In the genomic region with DNA sequence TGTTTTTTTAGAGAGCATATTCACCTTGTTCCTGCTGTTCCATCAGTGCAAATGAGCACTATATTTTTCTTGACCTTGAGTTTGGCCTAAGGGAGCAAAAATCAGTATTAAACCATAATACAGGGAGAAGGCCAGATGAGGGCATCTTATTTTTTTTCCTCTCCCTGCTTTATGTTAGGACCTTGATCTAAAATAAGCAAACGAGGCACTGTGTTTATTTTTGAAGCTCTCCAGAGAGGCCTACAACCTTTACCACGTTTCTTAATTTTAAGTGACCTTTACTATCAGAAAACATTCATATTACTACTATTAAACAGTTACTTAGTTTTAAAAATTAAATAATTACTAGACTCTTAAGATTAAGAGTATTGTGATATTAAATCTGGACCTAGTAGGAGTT, we compare ENCODE assay signal across 26 cellular contexts.
A peak's percentile ranks its signal among the peaks of the same experiment; 100 is the strongest.
DNase-seq lines count a peak whose midpoint lies in the region; ATAC-seq and TF ChIP-seq lines count a peak whose summit lies in the region.
"Had no signal": no experiment of that assay in that cellular context is flagged by ENCODE, and none has a peak within 500 bp of the region (broad histone marks: within the 10 kb centered on the region; RNA-seq: fewer than 3 reads in every experiment).

No MANE protein-coding gene starts in this region.

- no peak for TF ChIP-seq CTCF in heart left ventricle (IDR thresholded peaks at IDR 0.05)
- no peak for TF ChIP-seq CTCF in brain microvascular endothelial cell (IDR thresholded peaks at IDR 0.05; ENCODE audit: low read depth, low read length, missing control alignments)
- no peak for TF ChIP-seq CTCF in left lung (IDR thresholded peaks at IDR 0.05)
- TF ChIP-seq CTCF in thyroid gland (IDR thresholded peaks at IDR 0.05), result no peak

- H3K27me3 Mint-ChIP-seq in CD4-positive, alpha-beta memory T cell, result peaks cover 0 to 2% of the 10 kb centered on the region in 2 donors
- H3K27me3 Mint-ChIP-seq: stimulated activated naive CD8-positive, alpha-beta T cell treated with anti-CD3 and anti-CD28 coated beads, Interleukin-15, Interleukin-2, amounts not matched to agents 100 ng/mL and 50 ng/mL, for 24 hours had no signal

- H3K36me3 ChIP-seq in heart left ventricle, result peaks cover 0 to 17% (median 8%) of the 10 kb centered on the region in 9 donors
- H3K36me3 ChIP-seq in brain microvascular endothelial cell (replicated peaks), result peaks cover 2% of the 10 kb centered on the region
- no peaks in the 10 kb centered on the region for H3K36me3 ChIP-seq in left lung
- H3K36me3 ChIP-seq in thyroid gland, result no peaks in the 10 kb centered on the region
- H3K36me3 ChIP-seq in CD4-positive, alpha-beta memory T cell (ENCODE audit: insufficient read depth, low read length), result no peaks in the 10 kb centered on the region
- H3K36me3 ChIP-seq: HAP-1, SJCRH30 had no signal

- POLR2A ChIA-PET in CD4-positive, alpha-beta memory T cell (lab: Charles Lee; ENCODE audit: partially characterized antibody), result no interaction called here

- WGBS in heart left ventricle, 4 donors, result 40 to 45% (median 42%) methylated on average over 2 of the region's 2 CpGs
- 25% methylated on average over 2 of the region's 2 CpGs for WGBS in thyroid gland, 2 donors

- H3K9me3 ChIP-seq in heart left ventricle, result no peaks in the 10 kb centered on the region
- no peaks in the 10 kb centered on the region for H3K9me3 ChIP-seq in left lung
- H3K9me3 ChIP-seq in thyroid gland, result no peaks in the 10 kb centered on the region
- no peaks in the 10 kb centered on the region for H3K9me3 ChIP-seq in CD4-positive, alpha-beta memory T cell (ENCODE audit: control insufficient read depth in 1 of 2, low read length in 2 of 2)
- H3K9me3 ChIP-seq: HAP-1, psoas muscle, SJCRH30, tibial nerve had no signal

- peaks cover 0 to 56% (median 32%) of the 10 kb centered on the region in 12 donors for H3K4me1 ChIP-seq in heart left ventricle
- H3K4me1 ChIP-seq in left lung, result peaks cover 5 to 14% of the 10 kb centered on the region in 2 donors
- H3K4me1 ChIP-seq in thyroid gland, result peaks cover 61 to 73% of the 10 kb centered on the region in 2 donors
- H3K4me1 ChIP-seq in CD4-positive, alpha-beta memory T cell (ENCODE audit: insufficient read depth, low read length), result no peaks in the 10 kb centered on the region
- H3K4me1 ChIP-seq: psoas muscle had no signal

- no peaks in the 10 kb centered on the region for H3K27me3 ChIP-seq in heart left ventricle
- H3K27me3 ChIP-seq in brain microvascular endothelial cell (replicated peaks), result no peaks in the 10 kb centered on the region
- H3K27me3 ChIP-seq in left lung, result no peaks in the 10 kb centered on the region
- H3K27me3 ChIP-seq in thyroid gland, result no peaks in the 10 kb centered on the region
- H3K27me3 ChIP-seq in CD4-positive, alpha-beta memory T cell (ENCODE audit: insufficient read depth, low read length), result no peaks in the 10 kb centered on the region
- H3K27me3 ChIP-seq: SJCRH30, tibial nerve had no signal

- no peak overlapping the region for H3K4me3 ChIP-seq in heart left ventricle
- H3K4me3 ChIP-seq in brain microvascular endothelial cell (ENCODE audit: low read depth, low read length), result no peak overlapping the region
- H3K4me3 ChIP-seq in left lung, result no peak overlapping the region
- H3K4me3 ChIP-seq in thyroid gland (replicated peaks in 1 of 3), result no peak overlapping the region
- H3K4me3 ChIP-seq in CD4-positive, alpha-beta memory T cell (ENCODE audit: low read length in 2 of 2), result no peak overlapping the region
- H3K4me3 ChIP-seq: HAP-1, lung, psoas muscle, SJCRH30, skin epidermis, tibial nerve had no signal

- H3K36me3 Mint-ChIP-seq in CD4-positive, alpha-beta memory T cell, result no peaks in the 10 kb centered on the region

- DNase-seq in heart left ventricle (no peak), cardiac septum (ENCODE audit: low spot score) (no peak), brain microvascular endothelial cell (no peak), left lung (no peak), thyroid gland (no peak), SHP77 (lab: John Stamatoyannopoulos, UW) (no peak), NCI-H2107 treated with DMSO at 0.1 percent for 48 hours (lab: John Stamatoyannopoulos, UW; ENCODE audit: unreplicated experiment) (no peak)
- DNase-seq in CD4-positive, alpha-beta memory T cell, result no peak
- DNase-seq: activated CD4-positive, alpha-beta T cell treated with anti-CD3 and anti-CD28 coated beads, Interleukin-2, amount 50 U/mL, for 4 hours; activated naive CD4-positive, alpha-beta T cell treated with anti-CD3 and anti-CD28 coated beads, Interleukin-2, amount 50 U/mL, for 16 hours; anterior cingulate cortex; central memory CD4-positive, alpha-beta T cell; DMS153; glutamatergic neuron; NCI-H1105; NCI-H187 treated with DMSO at 0.1 percent for 48 hours; NCI-H524 treated with DMSO at 0.1 percent for 48 hours; psoas muscle; SJCRH30; T-helper 1 cell had no signal

- ATAC-seq in heart left ventricle (peak in 1 of 4 donors; percentile 43), left lung (peak; percentile 30)
- ATAC-seq: psoas muscle had no signal

- intact Hi-C loops in heart left ventricle (cut with DNase I), result no loop called here
- intact Hi-C loops in cardiac septum (cut with DNase I), result no loop called here
- intact Hi-C loops in left lung (cut with DNase I), result no loop called here
- intact Hi-C loops in thyroid gland (cut with DNase I), result no loop called here
- intact Hi-C loops in CD4-positive, alpha-beta memory T cell (cut with micrococcal nuclease), result no loop called here

- H3K27ac ChIP-seq in heart left ventricle (peak overlapping the region in 11 of 12 donors; percentile 47 to 72 (median 56)), brain microvascular endothelial cell (peak overlapping the region; percentile 86), left lung (peak overlapping the region; percentile 22 to 31), thyroid gland (peak overlapping the region; percentile 69 to 88 (median 87))
- H3K27ac ChIP-seq in CD4-positive, alpha-beta memory T cell (ENCODE audit: low read depth, low read length), result no peak overlapping the region
- H3K27ac ChIP-seq: psoas muscle, SJCRH30, tibial nerve had no signal

- CTCF ChIA-PET in CD4-positive, alpha-beta memory T cell (lab: Charles Lee; ENCODE audit: partially characterized antibody), result no interaction called here

- no peak overlapping the region for H3K27ac Mint-ChIP-seq in CD4-positive, alpha-beta memory T cell
- H3K27ac Mint-ChIP-seq: activated T-helper 1 cell treated with anti-CD3 and anti-CD28 coated beads, Interleukin-12 subunit alpha, Interleukin-12 subunit beta, Interleukin-2, Interleukin-4 antibody, amounts not matched to agents 30 ng/mL and 10 ng/mL and 1 ng/mL, durations not matched to agents 14 hours and 24 hours and 36 hours; stimulated activated naive CD8-positive, alpha-beta T cell treated with anti-CD3 and anti-CD28 coated beads, Interleukin-15, Interleukin-2, amounts not matched to agents 100 ng/mL and 50 ng/mL, for 24 hours had no signal

- TF ChIP-seq POLR2A in heart left ventricle (IDR thresholded peaks at IDR 0.05) (no peak), thyroid gland (IDR thresholded peaks at IDR 0.05) (no peak)

- H3K9me3 Mint-ChIP-seq in CD4-positive, alpha-beta memory T cell, result no peaks in the 10 kb centered on the region
- H3K9me3 Mint-ChIP-seq: activated T-helper 1 cell treated with anti-CD3 and anti-CD28 coated beads, Interleukin-12 subunit alpha, Interleukin-12 subunit beta, Interleukin-2, Interleukin-4 antibody, amounts not matched to agents 30 ng/mL and 10 ng/mL and 1 ng/mL, durations not matched to agents 14 hours and 24 hours and 36 hours; stimulated activated naive CD8-positive, alpha-beta T cell treated with anti-CD3 and anti-CD28 coated beads, Interleukin-15, Interleukin-2, amounts not matched to agents 100 ng/mL and 50 ng/mL, for 24 hours had no signal

- no peaks in the 10 kb centered on the region for H3K4me1 Mint-ChIP-seq in CD4-positive, alpha-beta memory T cell

- H3K4me3 Mint-ChIP-seq in CD4-positive, alpha-beta memory T cell, result no peak overlapping the region
- H3K4me3 Mint-ChIP-seq: activated T-helper 1 cell treated with anti-CD3 and anti-CD28 coated beads, Interleukin-12 subunit alpha, Interleukin-12 subunit beta, Interleukin-2, Interleukin-4 antibody, amounts not matched to agents 30 ng/mL and 10 ng/mL and 1 ng/mL, durations not matched to agents 14 hours and 24 hours and 36 hours; stimulated activated naive CD8-positive, alpha-beta T cell treated with anti-CD3 and anti-CD28 coated beads, Interleukin-15, Interleukin-2, amounts not matched to agents 100 ng/mL and 50 ng/mL, for 24 hours had no signal

- in situ Hi-C loops in brain microvascular endothelial cell (cut with HindIII; ENCODE audit: low pct_ligation_motif_present, low sequenced_read_pairs), result loop anchor here (25.0 kb wide), 1 partner anchor 107 kb away; the partner anchor contains the start of gene TANC1
